17 cellular contexts compared by ENCODE assay signal in the genomic region with DNA sequence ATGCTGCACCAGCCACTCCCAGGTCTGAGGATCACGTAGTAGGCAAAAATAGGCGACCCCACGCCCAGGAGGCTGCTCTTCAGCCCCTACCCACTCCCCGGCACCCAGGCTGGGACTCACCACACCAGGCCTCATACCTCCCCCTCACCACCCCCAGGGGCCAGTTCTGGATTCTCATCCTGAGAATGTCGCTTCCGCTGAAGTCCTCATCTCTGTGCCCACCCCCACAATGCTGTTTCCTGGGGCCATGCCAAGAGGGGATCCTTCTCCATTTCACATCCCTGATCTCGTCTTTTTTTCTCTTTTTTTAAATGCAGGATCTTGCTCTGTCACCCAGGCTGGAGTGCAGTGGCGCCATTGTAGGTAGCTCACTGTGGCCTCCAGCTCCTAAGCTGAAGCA. TPM values are rescaled to one million over a fixed set of nuclear protein-coding genes. Genes with fewer than 3 reads are reported as not detected.
DNase-seq lines count a peak whose midpoint lies in the region; ATAC-seq, FAIRE-seq and TF ChIP-seq lines count a peak whose summit lies in the region.
"Had no signal": no experiment of that assay in that cellular context is flagged by ENCODE, and none has a peak within 500 bp of the region (broad histone marks: within the 10 kb centered on the region; RNA-seq: fewer than 3 reads in every experiment).

No MANE protein-coding gene starts in this region.

- H3K9me3 Mint-ChIP-seq in activated T-cell treated with anti-CD3 and anti-CD28 coated beads, Interleukin-2, amount 50 U/mL, for 4 hours: no peaks in the 10 kb centered on the region
- H3K9me3 Mint-ChIP-seq in T-cell: no peaks in the 10 kb centered on the region
- H3K9me3 Mint-ChIP-seq in effector memory CD8-positive, alpha-beta T cell: no peaks in the 10 kb centered on the region
- no peaks in the 10 kb centered on the region for H3K9me3 Mint-ChIP-seq in stimulated activated memory B cell treated with anti-CD40 and anti-IgM and Interleukin-4, amounts not matched to agents 10 μg/mL and 1 μg/mL and 100 μg/mL, for 72 hours
- H3K9me3 Mint-ChIP-seq: GM23338 had no signal

- H3K27me3 Mint-ChIP-seq in activated T-cell treated with anti-CD3 and anti-CD28 coated beads, Interleukin-2, amount 50 U/mL, for 4 hours (ENCODE audit: low read depth): no peaks in the 10 kb centered on the region
- H3K27me3 Mint-ChIP-seq in T-cell: no peaks in the 10 kb centered on the region
- no peaks in the 10 kb centered on the region for H3K27me3 Mint-ChIP-seq in effector memory CD8-positive, alpha-beta T cell
- H3K27me3 Mint-ChIP-seq in stimulated activated memory B cell treated with anti-CD40 and anti-IgM and Interleukin-4, amounts not matched to agents 10 μg/mL and 1 μg/mL and 100 μg/mL, for 72 hours: no peaks in the 10 kb centered on the region

- no peak for TF ChIP-seq POLR2A in adrenal gland (IDR thresholded peaks at IDR 0.05)

- H3K27me3 ChIP-seq in adrenal gland: no peaks in the 10 kb centered on the region

- no peaks in the 10 kb centered on the region for H3K9me3 ChIP-seq in adrenal gland (replicated peaks in 1 of 3)

- H3K27ac Mint-ChIP-seq in T-cell: peak overlapping the region; percentile 94 to 96
- H3K27ac Mint-ChIP-seq in effector memory CD8-positive, alpha-beta T cell: peak overlapping the region; percentile 97 to 98
- H3K27ac Mint-ChIP-seq in stimulated activated memory B cell treated with anti-CD40 and anti-IgM and Interleukin-4, amounts not matched to agents 10 μg/mL and 1 μg/mL and 100 μg/mL, for 72 hours: peak overlapping the region; percentile 90
- H3K27ac Mint-ChIP-seq: GM23338, progenitor cell of endocrine pancreas had no signal

- CTCF ChIA-PET in T-cell (lab: Charles Lee): interaction anchor here in 1 of 2 donors (0.6 kb wide), 1 partner anchor 687 kb away, joined by 5 read pairs; no protein-coding TSS in a partner anchor

- peaks cover 32% of the 10 kb centered on the region for H3K4me1 Mint-ChIP-seq in activated T-cell treated with anti-CD3 and anti-CD28 coated beads, Interleukin-2, amount 50 U/mL, for 4 hours (ENCODE audit: low read depth)
- H3K4me1 Mint-ChIP-seq in T-cell: peaks cover 36 to 47% (median 46%) of the 10 kb centered on the region in 3 donors
- peaks cover 35 to 39% of the 10 kb centered on the region in 2 donors for H3K4me1 Mint-ChIP-seq in effector memory CD8-positive, alpha-beta T cell (ENCODE audit: low read depth in 2 of 2)
- peaks cover 42% of the 10 kb centered on the region for H3K4me1 Mint-ChIP-seq in stimulated activated memory B cell treated with anti-CD40 and anti-IgM and Interleukin-4, amounts not matched to agents 10 μg/mL and 1 μg/mL and 100 μg/mL, for 72 hours

- H3K4me1 ChIP-seq in adrenal gland (replicated peaks in 1 of 2): peaks cover 0 to under 1% of the 10 kb centered on the region in 2 donors

- no peak overlapping the region for H3K4me3 ChIP-seq in adrenal gland
- H3K4me3 ChIP-seq: GM23338 had no signal

- no peaks in the 10 kb centered on the region for H3K36me3 ChIP-seq in adrenal gland (replicated peaks in 1 of 2)
- H3K36me3 ChIP-seq: WERI-Rb-1 had no signal

- no peak for ATAC-seq in activated T-cell treated with anti-CD3 and anti-CD28 coated beads, Interleukin-2, amount 50 U/mL, for 4 hours
- no peak for ATAC-seq in T-cell (replicated peaks in 1 of 4)
- no peak for ATAC-seq in effector memory CD8-positive, alpha-beta T cell (replicated peaks)
- ATAC-seq in stimulated activated memory B cell treated with anti-CD40 and anti-IgM and Interleukin-4, amounts not matched to agents 10 μg/mL and 1 μg/mL and 100 μg/mL, for 72 hours: no peak
- no peak for ATAC-seq in GM18873 (IDR thresholded peaks at IDR 0.05; ENCODE audit: low FRiP score, unreplicated experiment)
- ATAC-seq: GM23338 had no signal

- no peak for DNase-seq in activated T-cell treated with anti-CD3 and anti-CD28 coated beads, Interleukin-2, amount 50 U/mL, for 4 hours
- DNase-seq in activated T-cell treated with anti-CD3 and anti-CD28 coated beads, Interleukin-2, amount 50 U/mL, for 1 hour: no peak
- DNase-seq in T-cell (no peak), urothelium cell line (ENCODE audit: low spot score) (no peak), adrenal gland (no peak)
- DNase-seq in effector memory CD8-positive, alpha-beta T cell: no peak
- DNase-seq: aorta, foreskin melanocyte, NCI-H1105, NCI-H2171, WERI-Rb-1 had no signal

- H3K4me3 Mint-ChIP-seq in activated T-cell treated with anti-CD3 and anti-CD28 coated beads, Interleukin-2, amount 50 U/mL, for 4 hours: peak overlapping the region; percentile 91
- peak overlapping the region; percentile 25 to 86 (median 67) for H3K4me3 Mint-ChIP-seq in T-cell
- H3K4me3 Mint-ChIP-seq in effector memory CD8-positive, alpha-beta T cell: peak overlapping the region; percentile 86 to 89
- peak overlapping the region; percentile 30 for H3K4me3 Mint-ChIP-seq in stimulated activated memory B cell treated with anti-CD40 and anti-IgM and Interleukin-4, amounts not matched to agents 10 μg/mL and 1 μg/mL and 100 μg/mL, for 72 hours
- H3K4me3 Mint-ChIP-seq: GM23338 had no signal

- no peak overlapping the region for H3K27ac ChIP-seq in adrenal gland
- H3K27ac ChIP-seq: WERI-Rb-1 had no signal

- TF ChIP-seq CTCF in adrenal gland (IDR thresholded peaks at IDR 0.05): no peak

- peaks cover 9% of the 10 kb centered on the region for H3K36me3 Mint-ChIP-seq in activated T-cell treated with anti-CD3 and anti-CD28 coated beads, Interleukin-2, amount 50 U/mL, for 4 hours (ENCODE audit: insufficient read depth)
- peaks cover 4% of the 10 kb centered on the region for H3K36me3 Mint-ChIP-seq in T-cell
- peaks cover 37% of the 10 kb centered on the region for H3K36me3 Mint-ChIP-seq in effector memory CD8-positive, alpha-beta T cell (ENCODE audit: insufficient read depth)
- peaks cover 17% of the 10 kb centered on the region for H3K36me3 Mint-ChIP-seq in stimulated activated memory B cell treated with anti-CD40 and anti-IgM and Interleukin-4, amounts not matched to agents 10 μg/mL and 1 μg/mL and 100 μg/mL, for 72 hours

- intact Hi-C loops in adrenal gland (cut with DNase I): no loop called here

- POLR2A ChIA-PET in T-cell (lab: Charles Lee): no interaction called here

- 87 to 89% (median 88%) methylated on average over 8 of the region's 8 CpGs for WGBS in adrenal gland, 4 donors

- FAIRE-seq in urothelium cell line (lab: Jason Lieb, UNC): no peak
- FAIRE-seq: RCC 7860 had no signal

RNA-seq across cellular contexts. Expression of a gene that starts 1.7 kb away (rescaled TPM):
- 10 to 100 TPM; 18.4 to 30.7 (median 22.2) TPM for total RNA-seq in activated T-cell treated with anti-CD3 and anti-CD28 coated beads, Interleukin-2, amount 50 U/mL, for 4 hours
- 10 to 100 TPM in 2 of 5 donors, 1 to 10 TPM in 3; 5.9 to 16.5 (median 7.4) TPM for total RNA-seq in T-cell
- 1 to 10 TPM in 6 of 8 donors, under 1 TPM in 2; 0.85 to 8.1 (median 1.9) TPM for total RNA-seq in adrenal gland
- polyA plus RNA-seq in adrenal gland: 1 to 10 TPM in 1 of 3 donors, under 1 TPM in 2; 0.44 to 1.6 (median 0.56) TPM
- total RNA-seq: chondrocyte, GM23338, progenitor cell of endocrine pancreas had no signal
- polyA plus RNA-seq: GM23338 had no signal

RNA-seq across cellular contexts. Expression of a gene that starts 21.0 kb away (rescaled TPM):
- 1 to 10 TPM; 1.1 to 2.9 (median 2.4) TPM for total RNA-seq in activated T-cell treated with anti-CD3 and anti-CD28 coated beads, Interleukin-2, amount 50 U/mL, for 4 hours
- total RNA-seq in T-cell: 10 to 100 TPM; 12.8 to 21.9 (median 16.1) TPM
- 10 to 100 TPM in 5 of 8 donors, 1 to 10 TPM in 3; 5.5 to 20.1 (median 13.8) TPM for total RNA-seq in adrenal gland
- polyA plus RNA-seq in adrenal gland: 10 to 100 TPM in 2 of 3 donors, 1 to 10 TPM in 1; 2.4 to 18.3 (median 15.1) TPM

RNA-seq across cellular contexts. Expression of a gene that starts 21.8 kb away (rescaled TPM):
- 100 to 1,000 TPM; 226 to 440 (median 307) TPM for total RNA-seq in activated T-cell treated with anti-CD3 and anti-CD28 coated beads, Interleukin-2, amount 50 U/mL, for 4 hours
- total RNA-seq in T-cell (1 to 10 TPM in 3 of 5 donors, under 1 TPM in 2; 0.26 to 3.3 (median 1.4) TPM), adrenal gland (1 to 10 TPM in 6 of 8 donors, under 1 TPM in 2; 0.69 to 9.3 (median 2.6) TPM)
- polyA plus RNA-seq in adrenal gland: 1 to 10 TPM in 2 of 3 donors, under 1 TPM in 1; 0.49 to 2.4 (median 1.4) TPM

RNA-seq across cellular contexts. Expression of a gene that starts 58.4 kb away (rescaled TPM):
- total RNA-seq in activated T-cell treated with anti-CD3 and anti-CD28 coated beads, Interleukin-2, amount 50 U/mL, for 4 hours: 10 to 100 TPM; 12.6 to 16.4 (median 14.0) TPM
- total RNA-seq in T-cell (10 to 100 TPM; 56.2 to 84.3 (median 82.3) TPM), adrenal gland (10 to 100 TPM; 22.0 to 55.0 (median 31.8) TPM)
- polyA plus RNA-seq in adrenal gland: 10 to 100 TPM; 11.7 to 23.2 (median 14.2) TPM

Comparison
In these comparisons a context has a peak if more than half of its experiments do, and no peak if none do; other contexts are left out.
1. H3K4me3 Mint-ChIP-seq: peak in every context shown above with its lines; median percentile 91 in activated T-cell treated with anti-CD3 and anti-CD28 coated beads, Interleukin-2, amount 50 U/mL, for 4 hours; 88 in effector memory CD8-positive, alpha-beta T cell; 67 in T-cell; 30 in stimulated activated memory B cell treated with anti-CD40 and anti-IgM and Interleukin-4, amounts not matched to agents 10 μg/mL and 1 μg/mL and 100 μg/mL, for 72 hours.
2. RNA of a gene that starts 21.8 kb away (total RNA-seq): 226 to 440 TPM in activated T-cell treated with anti-CD3 and anti-CD28 coated beads, Interleukin-2, amount 50 U/mL, for 4 hours; 0.69 to 9.3 TPM in adrenal gland and 0.26 to 3.3 TPM in T-cell; every median in the first group is over 10 times any median in the second.
3. Peak in every context shown above with its lines, with median percentiles within 50 percentile points of each other: H3K27ac Mint-ChIP-seq.